Comparison of ENCODE assay signal across 8 cellular contexts in the genomic region with DNA sequence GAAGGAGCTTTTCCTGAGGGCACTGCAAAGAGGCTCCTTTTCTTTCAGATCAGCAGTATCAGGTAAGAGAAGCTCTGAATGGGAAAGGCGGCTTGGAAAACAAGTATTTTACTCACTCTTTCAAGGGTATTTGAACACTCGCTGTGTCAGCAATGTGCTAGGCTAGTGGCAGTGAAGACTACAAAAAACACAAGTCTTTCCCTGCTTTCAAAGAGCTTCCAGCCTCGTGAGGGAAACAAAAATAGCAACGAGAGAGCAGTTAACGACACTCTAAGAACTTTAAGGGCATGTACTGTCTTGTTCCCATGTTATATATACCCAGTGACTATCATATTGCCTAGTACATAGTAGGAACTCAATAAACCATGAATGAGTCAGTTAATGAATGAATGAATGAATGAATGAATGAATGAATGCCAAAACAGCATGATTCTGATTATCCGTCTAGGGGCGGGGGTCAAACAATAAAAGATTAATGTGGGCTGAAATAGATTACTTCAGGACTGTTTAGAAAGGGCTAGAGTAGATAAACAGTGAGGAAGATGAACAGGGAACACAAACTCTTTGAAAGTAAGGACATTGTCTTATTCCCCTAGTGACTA. TPM values are rescaled to one million over a fixed set of nuclear protein-coding genes. Genes with fewer than 3 reads are reported as not detected.
DNase-seq lines count a peak whose midpoint lies in the region; ATAC-seq, FAIRE-seq and TF ChIP-seq lines count a peak whose summit lies in the region.

No MANE protein-coding gene starts in this region.

- TF ChIP-seq EP300 in ovary (IDR thresholded peaks at IDR 0.05), result no peak

- TF ChIP-seq CTCF in MM.1S (IDR thresholded peaks at IDR 0.05; ENCODE audit: low read length) (no peak), epithelial cell of esophagus (IDR thresholded peaks at IDR 0.05; ENCODE audit: insufficient read depth, low read depth, low read length, missing control alignments) (no peak), ovary (IDR thresholded peaks at IDR 0.05) (no peak)

- H3K27me3 ChIP-seq in MM.1S (replicated peaks; ENCODE audit: insufficient read depth, low read length), result no peaks in the 10 kb centered on the region
- H3K27me3 ChIP-seq in ovary, result no peaks in the 10 kb centered on the region

- H4K20me1 ChIP-seq in MM.1S (ENCODE audit: insufficient read depth, low read length), result no peaks in the 10 kb centered on the region

- H3K9me2 ChIP-seq in MM.1S (replicated peaks; ENCODE audit: insufficient read depth, low read length), result no peaks in the 10 kb centered on the region

- 21 to 25% (median 24%) methylated on average over 7 of the region's 7 CpGs for WGBS in ovary, 3 donors

- H3K36me3 ChIP-seq in MM.1S (replicated peaks; ENCODE audit: insufficient read depth, low read length) (no peaks in the 10 kb centered on the region), ovary (no peaks in the 10 kb centered on the region)

- H3K4me1 ChIP-seq in MM.1S (ENCODE audit: low read length), result 0 out of 2 replicates have a peak, but pooled peaks cover 2% of the 10 kb centered on the region
- H3K4me1 ChIP-seq in ovary (ENCODE audit: insufficient read depth), result no peaks in the 10 kb centered on the region

- peak; percentile 7 for DNase-seq in MM.1S
- DNase-seq in epithelial cell of esophagus (ENCODE audit: low read depth), result peak; percentile 39
- DNase-seq in ovary, result no peak
- DNase-seq in DMS 273 treated with DMSO at 0.1 percent for 48 hours (lab: John Stamatoyannopoulos, UW), result no peak
- no peak for DNase-seq in caudate nucleus (lab: John Stamatoyannopoulos, UW)
- no peak for DNase-seq in H54 (ENCODE audit: insufficient read length, low spot score)

- TF ChIP-seq POLR2A in ovary (IDR thresholded peaks at IDR 0.05), result no peak
- no peak for TF ChIP-seq POLR2A in H54 (IDR thresholded peaks at IDR 0.05; ENCODE audit: low read depth, low read length)

- no peaks in the 10 kb centered on the region for H3F3A ChIP-seq in MM.1S (ENCODE audit: insufficient read depth, low read length)

- no peak for FAIRE-seq in H54 (lab: Jason Lieb, UNC)

- H3K27ac ChIP-seq in MM.1S (ENCODE audit: low read length) (peak overlapping the region; percentile 21; the same call in 1 of the 2 replicates), ovary (no peak overlapping the region), caudate nucleus (ENCODE audit: low read depth, low read length) (no peak overlapping the region)

- no peak overlapping the region; the same call in 1 of the 2 replicates for H3K9ac ChIP-seq in MM.1S (ENCODE audit: low read length)

- H3K4me3 ChIP-seq in MM.1S (ENCODE audit: low read length) (peak overlapping the region; percentile 51), epithelial cell of esophagus (ENCODE audit: low read length) (peak overlapping the region; percentile 71), ovary (peak overlapping the region; percentile 36)

- peak; percentile 3 for ATAC-seq in GM18498 (IDR thresholded peaks at IDR 0.05; ENCODE audit: unreplicated experiment)
- ATAC-seq in HG03045 (IDR thresholded peaks at IDR 0.05; ENCODE audit: unreplicated experiment), result no peak

- H3K4me2 ChIP-seq in MM.1S (ENCODE audit: low read depth, low read length), result peak overlapping the region; percentile 70

- H2AFZ ChIP-seq in MM.1S (ENCODE audit: low read length), result 0 out of 2 replicates have a peak overlapping the region, but pooled peaks have one; percentile 61

- no peaks in the 10 kb centered on the region for H3K79me2 ChIP-seq in MM.1S (ENCODE audit: low read length)

- intact Hi-C loops in ovary (cut with DNase I), result no loop called here

- H3K9me3 ChIP-seq in MM.1S (replicated peaks; ENCODE audit: insufficient read depth, low read length), result no peaks in the 10 kb centered on the region
- no peaks in the 10 kb centered on the region for H3K9me3 ChIP-seq in ovary

RNA-seq across cellular contexts. Expression of gene MCOLN3, which starts 14.2 kb away (rescaled TPM):
- 1 to 10 TPM; 2.0 to 8.3 (median 3.7) TPM for total RNA-seq in ovary
- polyA plus RNA-seq in ovary, result 1 to 10 TPM in 1 of 2 donors, under 1 TPM in 1; 0.71 to 1.8 TPM

Comparison
In these comparisons a context has a peak if more than half of its experiments do, and no peak if none do; other contexts are left out.
1. DNase-seq: peak in MM.1S (single experiment) and epithelial cell of esophagus (single experiment); none in ovary (0 of 5), DMS 273 treated with DMSO at 0.1 percent for 48 hours (single experiment), caudate nucleus (0 of 61) and H54 (single experiment).
2. Peak in every context shown above with its lines, with median percentiles within 50 percentile points of each other: H3K4me3 ChIP-seq.